ENCODE assay signal across 6 cellular contexts in the genomic region with DNA sequence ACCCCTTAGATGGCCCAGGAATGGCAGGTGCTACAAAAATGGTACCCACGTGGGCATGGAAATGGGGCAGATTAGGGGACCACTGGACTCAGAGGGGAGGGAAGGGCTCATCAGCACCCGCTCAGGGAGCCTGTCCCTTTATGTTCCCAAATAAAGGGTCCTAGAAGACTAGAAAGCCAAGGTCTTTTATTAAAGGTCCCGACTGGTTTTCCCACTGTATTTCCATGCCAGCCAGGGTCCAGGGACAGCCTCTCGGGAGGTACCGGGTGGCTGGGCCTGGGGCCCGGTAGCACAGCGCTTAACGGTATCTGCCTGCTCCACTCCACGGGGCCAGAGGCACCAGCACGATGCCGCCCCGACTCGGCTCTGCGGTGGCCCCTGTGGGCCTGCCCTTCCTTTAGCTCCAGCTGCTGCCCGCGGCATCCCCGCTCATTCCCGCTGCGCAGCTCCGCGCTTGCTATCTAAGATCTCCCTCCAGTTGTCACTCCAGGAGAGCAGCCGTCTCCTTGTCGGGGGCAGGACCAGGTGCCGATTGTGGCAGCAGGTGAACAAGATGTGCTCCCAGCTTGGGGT. TPM values are rescaled to one million over a fixed set of nuclear protein-coding genes. Genes with fewer than 3 reads are reported as not detected.
A peak's percentile ranks its signal among the peaks of the same experiment; 100 is the strongest.
DNase-seq lines count a peak whose midpoint lies in the region; TF ChIP-seq lines count a peak whose summit lies in the region.

No MANE protein-coding gene starts in this region.

- in situ Hi-C loops in astrocyte of the cerebellum (cut with HindIII; ENCODE audit: low sequenced_read_pairs) = no loop called here

- peaks cover 12 to 17% of the 10 kb centered on the region in 2 experiments for H3K4me1 Mint-ChIP-seq in H9
- H3K4me1 Mint-ChIP-seq in neural progenitor cell = peaks cover 12% of the 10 kb centered on the region

- H3K36me3 ChIP-seq in neural progenitor cell = no peaks in the 10 kb centered on the region

- no peak overlapping the region for H2BK120ac ChIP-seq in H9 (ENCODE audit: low read depth, low read length, poor library complexity, severe bottlenecking)

- peak overlapping the region; percentile 82 for H3K4me3 ChIP-seq in astrocyte of the cerebellum (ENCODE audit: low read depth, low read length)
- peak overlapping the region; percentile 84 for H3K4me3 ChIP-seq in neural progenitor cell

- H3K79me1 ChIP-seq in H9 (ENCODE audit: insufficient read depth, low read depth, low read length, poor library complexity, severe bottlenecking) = no peaks in the 10 kb centered on the region

- H3K9me3 ChIP-seq in H9 (ENCODE audit: control insufficient read depth, low read depth, low read length) (no peaks in the 10 kb centered on the region), neural progenitor cell (ENCODE audit: low read depth) (no peaks in the 10 kb centered on the region)

- H3K56ac ChIP-seq in H9 (ENCODE audit: insufficient read length, low read depth, low read length) = no peak overlapping the region

- DNase-seq in H9 (no peak), astrocyte of the cerebellum (ENCODE audit: low read depth) (no peak), neural progenitor cell (ENCODE audit: low spot score) (no peak), NCI-H345 (lab: John Stamatoyannopoulos, UW) (no peak), NCI-H69 (lab: John Stamatoyannopoulos, UW) (no peak), COLO829 (ENCODE audit: low spot score) (no peak)

- H4K20me1 ChIP-seq in H9 (ENCODE audit: control insufficient read depth, insufficient read depth, insufficient read length) (peaks cover 4% of the 10 kb centered on the region), neural progenitor cell (ENCODE audit: low read depth) (peaks cover 18% of the 10 kb centered on the region)

- H3K23me2 ChIP-seq in H9 (ENCODE audit: insufficient read length, low read depth, low read length, poor library complexity, severe bottlenecking) = peaks cover 8% of the 10 kb centered on the region

- no peak overlapping the region for H2BK5ac ChIP-seq in H9 (ENCODE audit: insufficient read length, low read length)

- peak overlapping the region; percentile 85 to 92 for H3K4me3 Mint-ChIP-seq in H9
- H3K4me3 Mint-ChIP-seq in neural progenitor cell = peak overlapping the region; percentile 94

- H3K36me3 Mint-ChIP-seq in H9 (ENCODE audit: insufficient read depth in 1 of 3, low read depth in 3 of 3) = peaks cover 6 to 23% (median 22%) of the 10 kb centered on the region in 3 experiments
- H3K36me3 Mint-ChIP-seq in neural progenitor cell = peaks cover 11% of the 10 kb centered on the region

- H3K27ac ChIP-seq in H9 (ENCODE audit: insufficient read length, low read depth, low read length) (no peak overlapping the region), neural progenitor cell (no peak overlapping the region)

- no peak overlapping the region for H3K4ac ChIP-seq in H9 (ENCODE audit: low read depth, low read length)

- peaks cover 68% of the 10 kb centered on the region for H3F3A ChIP-seq in neural progenitor cell (ENCODE audit: low read depth)

- H3K27me3 ChIP-seq in H9 (ENCODE audit: insufficient read depth, low read length) (no peaks in the 10 kb centered on the region), neural progenitor cell (no peaks in the 10 kb centered on the region)

- H3K79me2 ChIP-seq in H9 (ENCODE audit: insufficient read depth, low read length) = no peaks in the 10 kb centered on the region
- peaks cover 17% of the 10 kb centered on the region for H3K79me2 ChIP-seq in neural progenitor cell (ENCODE audit: low read depth)

- no peak overlapping the region for H3K14ac ChIP-seq in H9 (ENCODE audit: insufficient read depth, low read length)

- no peak overlapping the region for H3K18ac ChIP-seq in H9 (ENCODE audit: insufficient read length, low read depth, low read length)

- H3K23ac ChIP-seq in H9 (ENCODE audit: insufficient read length, low read depth, low read length) = no peak overlapping the region

- no peak overlapping the region for H4K5ac ChIP-seq in H9 (ENCODE audit: insufficient read length, low read depth, low read length)

- no peak overlapping the region for H2BK20ac ChIP-seq in H9 (ENCODE audit: low read depth, low read length, poor library complexity, severe bottlenecking)

- no peak overlapping the region for H4K91ac ChIP-seq in H9 (ENCODE audit: insufficient read length, low read depth, low read length)

- H3K9ac ChIP-seq in H9 (ENCODE audit: extremely low read depth, insufficient read length, low read length) = no peak overlapping the region
- H3K9ac ChIP-seq in neural progenitor cell = no peak overlapping the region

- H3T11ph ChIP-seq in H9 (ENCODE audit: low read length) = no peak overlapping the region

- H3K4me2 ChIP-seq in H9 (ENCODE audit: insufficient read depth, insufficient read length, low read length) (peak overlapping the region; percentile 49), neural progenitor cell (peak overlapping the region; percentile 81)

- H2BK15ac ChIP-seq in H9 (ENCODE audit: low read depth, low read length) = no peak overlapping the region

- H3K27me3 Mint-ChIP-seq in H9 (ENCODE audit: low read depth) (no peaks in the 10 kb centered on the region; the same call in 1 of the 2 replicates), neural progenitor cell (ENCODE audit: insufficient read depth, low read depth) (no peaks in the 10 kb centered on the region)

- no peak overlapping the region for H2AK5ac ChIP-seq in H9 (ENCODE audit: insufficient read length, low read length)

- no peak for TF ChIP-seq CTCF in H9 (conservative IDR thresholded peaks at IDR 0.05)
- no peak for TF ChIP-seq CTCF in astrocyte of the cerebellum (IDR thresholded peaks at IDR 0.05; ENCODE audit: low read depth, low read length, missing control alignments)
- no peak for TF ChIP-seq CTCF in neural progenitor cell (IDR thresholded peaks at IDR 0.05)

- H3K9me3 Mint-ChIP-seq in H9 (no peaks in the 10 kb centered on the region), neural progenitor cell (no peaks in the 10 kb centered on the region)

- no peak overlapping the region for H2BK12ac ChIP-seq in H9 (ENCODE audit: insufficient read length, low read depth, low read length)

- H2AFZ ChIP-seq in H9 (ENCODE audit: low read length) (no peak overlapping the region), neural progenitor cell (replicated peaks) (no peak overlapping the region)

- H3K27ac Mint-ChIP-seq in H9 = peak overlapping the region in 2 of 3 experiments; percentile 81 to 93; a peak in 4 of 7 replicates
- no peak overlapping the region for H3K27ac Mint-ChIP-seq in neural progenitor cell

- H3K4me1 ChIP-seq in H9 (ENCODE audit: insufficient read depth, low read length) = no peaks in the 10 kb centered on the region
- H3K4me1 ChIP-seq in neural progenitor cell = peaks cover 7% of the 10 kb centered on the region

- no peak overlapping the region for H4K8ac ChIP-seq in H9 (replicated peaks; ENCODE audit: insufficient read length, low read depth, low read length)

- WGBS in H9 (ENCODE audit: extremely low coverage, insufficient read length, low lambda C conversion rate) = no CpG with 5 or more reads among the region's 24 CpGs

RNA-seq across cellular contexts. Expression of gene NT5C, which starts 1.4 kb away (rescaled TPM):
- 76.2 and 77.7 TPM in 2 replicates for total RNA-seq in H9 (2021)
- 45.8 and 117 TPM in 2 replicates for total RNA-seq in neural progenitor cell (ENCODE audit: low replicate concordance)

RNA-seq across cellular contexts. Expression of gene ARMC7, which starts 20.4 kb away (rescaled TPM):
- total RNA-seq in H9 (2021) (22.4 and 22.8 TPM in 2 replicates), neural progenitor cell (ENCODE audit: low replicate concordance) (1.9 and 4.3 TPM in 2 replicates)

RNA-seq across cellular contexts. Expression of gene JPT1, which starts 24.2 kb away (rescaled TPM):
- total RNA-seq in H9 (2021) = 265 and 275 TPM in 2 replicates
- 236 and 286 TPM in 2 replicates for total RNA-seq in neural progenitor cell (ENCODE audit: low replicate concordance)

RNA-seq across cellular contexts. Expression of gene SLC16A5, which starts 42.4 kb away (rescaled TPM):
- total RNA-seq in H9 (2021) (17.0 and 17.1 TPM in 2 replicates), neural progenitor cell (ENCODE audit: low replicate concordance) (3.4 and 19.9 TPM in 2 replicates)

RNA-seq across cellular contexts. Expression of gene SUMO2, which starts 52.6 kb away (rescaled TPM):
- total RNA-seq in H9 (2021) (813 and 824 TPM in 2 replicates), neural progenitor cell (ENCODE audit: low replicate concordance) (250 and 372 TPM in 2 replicates)
